ENCODE assay signal across 8 cellular contexts in genomic region chrX:65667503-65668355, GRCh38. TPM values are rescaled to one million over a fixed set of nuclear protein-coding genes. Genes with fewer than 3 reads are reported as not detected.
DNase-seq lines count a peak whose midpoint lies in the region; ATAC-seq and TF ChIP-seq lines count a peak whose summit lies in the region.

Gene MSN (plus strand): TSS chrX:65667654. CDS start chrX:65667842, 188 bp downstream.

- H3K4me1 ChIP-seq in neutrophil (ENCODE audit: control insufficient read depth in 1 of 2, insufficient read depth in 1 of 2, low read depth in 1 of 2, low read length in 1 of 2) (peaks cover 30 to 47% of the 10 kb centered on the region in 2 experiments), suprapubic skin (peaks cover 35% of the 10 kb centered on the region)

- no peaks in the 10 kb centered on the region for H3K27me3 Mint-ChIP-seq in activated T-helper 17 cell treated with anti-CD3 and anti-CD28 coated beads, Interleukin-2, amount 50 U/mL, for 72 hours

- H3K27me3 ChIP-seq in neutrophil (no peaks in the 10 kb centered on the region), suprapubic skin (no peaks in the 10 kb centered on the region)

- H3K4me1 Mint-ChIP-seq in activated T-helper 17 cell treated with anti-CD3 and anti-CD28 coated beads, Interleukin-2, amount 50 U/mL, for 72 hours = peaks cover 14% of the 10 kb centered on the region

- TF ChIP-seq CTCF in fibroblast of the aortic adventitia (IDR thresholded peaks at IDR 0.05; ENCODE audit: insufficient read depth, low read length) = peak; percentile 31
- peak; percentile 11 for TF ChIP-seq CTCF in neutrophil (IDR thresholded peaks at IDR 0.05)
- TF ChIP-seq CTCF in suprapubic skin (IDR thresholded peaks at IDR 0.05) = no peak

- peak; percentile 73 for ATAC-seq in HG03095 (IDR thresholded peaks at IDR 0.05; ENCODE audit: unreplicated experiment)
- ATAC-seq in activated T-helper 17 cell treated with anti-CD3 and anti-CD28 coated beads, Interleukin-2, amount 50 U/mL, for 72 hours (replicated peaks) = peak; percentile 77

- TF ChIP-seq EP300 in suprapubic skin (IDR thresholded peaks at IDR 0.05) = no peak

- H3K4me3 Mint-ChIP-seq in activated T-helper 17 cell treated with anti-CD3 and anti-CD28 coated beads, Interleukin-2, amount 50 U/mL, for 72 hours = peak within 1 kb of the TSS; percentile 96

- peak; percentile 8 to 29 for DNase-seq in SHP77 (lab: John Stamatoyannopoulos, UW)
- no peak for DNase-seq in SHP77 treated with DMSO at 0.1 percent for 48 hours (lab: John Stamatoyannopoulos, UW)
- DNase-seq in fibroblast of the aortic adventitia (ENCODE audit: low read depth) = peak; percentile 31
- peak; percentile 80 to 81 for DNase-seq in suprapubic skin (ENCODE audit: low spot score in 2 of 2)

- no peaks in the 10 kb centered on the region for H3K9me3 ChIP-seq in neutrophil
- H3K9me3 ChIP-seq in suprapubic skin = no peaks in the 10 kb centered on the region

- peak within 1 kb of the TSS; percentile 96 for H3K27ac Mint-ChIP-seq in activated T-helper 17 cell treated with anti-CD3 and anti-CD28 coated beads, Interleukin-2, amount 50 U/mL, for 72 hours

- TF ChIP-seq POLR2A in suprapubic skin (IDR thresholded peaks at IDR 0.05) = peak in 1 of 2 donors; percentile 68

- H3K36me3 ChIP-seq in neutrophil = no peaks in the 10 kb centered on the region
- H3K36me3 ChIP-seq in suprapubic skin = no peaks in the 10 kb centered on the region

- peaks cover 56% of the 10 kb centered on the region for H3K36me3 Mint-ChIP-seq in activated T-helper 17 cell treated with anti-CD3 and anti-CD28 coated beads, Interleukin-2, amount 50 U/mL, for 72 hours (ENCODE audit: low read depth)

- H3K27ac ChIP-seq in neutrophil (peak within 1 kb of the TSS; percentile 91), suprapubic skin (peak within 1 kb of the TSS; percentile 94)

- H3K4me3 ChIP-seq in fibroblast of the aortic adventitia (ENCODE audit: low read depth, low read length) (peak within 1 kb of the TSS; percentile 76), neutrophil (ENCODE audit: low read depth in 1 of 2, low read length in 1 of 2) (peak within 1 kb of the TSS; percentile 76 to 90), suprapubic skin (peak within 1 kb of the TSS; percentile 63)

- WGBS in suprapubic skin = 39% methylated on average over 25 of the region's 56 CpGs

- no peaks in the 10 kb centered on the region for H3K9me3 Mint-ChIP-seq in activated T-helper 17 cell treated with anti-CD3 and anti-CD28 coated beads, Interleukin-2, amount 50 U/mL, for 72 hours

TF ChIP-seq in PFSK-1, 5 proteins besides CTCF, POLR2A, EP300 and RAD21:
- TF ChIP-seq TAF1 (IDR thresholded peaks at IDR 0.05; ENCODE audit: borderline replicate concordance, insufficient read depth, low read length) (peak; percentile 41; the same call in 1 of the 2 replicates), POLR2AphosphoS5 (IDR thresholded peaks at IDR 0.05; ENCODE audit: low read depth, low read length) (peak; percentile 44; the same call in 1 of the 2 replicates), SIN3A (IDR thresholded peaks at IDR 0.05; ENCODE audit: borderline replicate concordance, insufficient read depth, low read length) (no peak), FOXP2 (optimal IDR thresholded peaks at IDR 0.05; ENCODE audit: borderline replicate concordance, extremely low read depth, extremely low read length, insufficient read depth) (peak; percentile 17)
TF ChIP-seq in PFSK-1: peak in this region for 3.

RNA-seq across cellular contexts. Expression of gene MSN, which starts in this region (rescaled TPM):
- 151 TPM for polyA plus RNA-seq in PFSK-1 (2012; ENCODE audit: insufficient read length, low read depth)
- 100 to 1,000 TPM; 436 to 440 TPM for total RNA-seq in activated T-helper 17 cell treated with anti-CD3 and anti-CD28 coated beads, Interleukin-2, amount 50 U/mL, for 72 hours
- total RNA-seq in fibroblast of the aortic adventitia (ENCODE audit: low replicate concordance) (175 and 335 TPM in 2 replicates), suprapubic skin (100 to 1,000 TPM; 127 to 184 (median 169) TPM)

Comparison
In these comparisons a context has a peak if more than half of its experiments do, and no peak if none do; other contexts are left out.
1. CTCF ChIP-seq: peak in fibroblast of the aortic adventitia (single experiment) and neutrophil (single experiment); none in suprapubic skin (0 of 2).
2. Peak in every context shown above with its lines, with median percentiles within 50 percentile points of each other: H3K4me3 ChIP-seq.